In the genomic region with DNA sequence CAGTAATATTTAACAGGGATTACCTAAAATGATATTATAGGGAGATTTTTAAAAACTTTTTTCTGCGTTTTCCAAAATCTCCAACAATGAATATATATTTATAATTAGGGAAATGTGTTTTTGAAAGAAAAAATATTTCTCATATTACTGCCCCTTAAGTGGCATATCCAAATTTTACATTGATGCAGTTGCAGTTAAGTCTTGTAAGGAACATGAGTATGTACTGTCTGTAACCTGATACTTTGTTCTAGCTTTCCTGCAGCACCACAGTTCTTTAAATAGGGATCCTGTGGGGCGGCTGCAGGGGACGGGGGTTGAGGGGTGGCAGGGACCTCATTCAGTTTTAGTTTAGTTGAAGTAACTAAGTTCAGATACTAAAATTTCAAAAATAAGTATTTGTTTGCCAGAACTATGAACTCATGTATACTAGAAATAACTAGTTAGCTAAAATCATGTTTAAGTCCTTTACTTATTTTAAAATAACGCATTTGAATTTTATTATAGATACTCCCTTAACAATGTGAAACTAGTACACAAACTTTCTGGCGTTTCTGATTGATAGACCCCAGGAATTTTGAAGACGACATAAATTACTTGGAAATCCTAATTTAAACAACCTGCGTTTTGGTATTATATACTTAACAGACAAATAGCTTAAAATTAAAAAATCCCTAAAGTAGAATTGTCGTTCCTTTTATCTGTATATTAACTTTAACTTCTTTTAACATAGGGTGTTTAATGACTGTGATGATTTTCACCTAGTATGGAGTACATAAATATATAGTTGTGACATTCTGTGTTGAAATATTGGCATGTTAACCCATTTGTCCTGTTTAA, we compare ENCODE assay signal across 1 cellular context.
A peak's percentile ranks its signal among the peaks of the same experiment; 100 is the strongest.
TF ChIP-seq lines count a peak whose summit lies in the region.

No MANE protein-coding gene starts in this region.

TF ChIP-seq in H1, 55 proteins besides CTCF, POLR2A, EP300 and RAD21:
- TF ChIP-seq SAP30 (IDR thresholded peaks at IDR 0.05; ENCODE audit: insufficient read depth, insufficient replicate concordance, low read length) (no peak), JUND (IDR thresholded peaks at IDR 0.05; ENCODE audit: low read length) (0 out of 2 replicates have a peak, but pooled peaks have one; percentile 20), MAFK (IDR thresholded peaks at IDR 0.05; ENCODE audit: low read depth, low read length) (0 out of 2 replicates have a peak, but pooled peaks have one; percentile 20), SP1 (IDR thresholded peaks at IDR 0.05; ENCODE audit: low read depth, low read length) (peak; percentile 37; the same call in 1 of the 2 replicates), NRF1 (IDR thresholded peaks at IDR 0.05; ENCODE audit: low read depth, low read length) (peak; percentile 10; the same call in 1 of the 2 replicates), GTF2F1 (IDR thresholded peaks at IDR 0.05; ENCODE audit: borderline replicate concordance, low read depth, low read length) (peak; percentile 97), POLR2AphosphoS5 (IDR thresholded peaks at IDR 0.05; ENCODE audit: low read depth, low read length) (peak; percentile 68; the same call in 1 of the 2 replicates), TBP (IDR thresholded peaks at IDR 0.05; ENCODE audit: low read depth, low read length) (peak; percentile 96), RBBP5 (IDR thresholded peaks at IDR 0.05; ENCODE audit: borderline replicate concordance, low read depth, low read length) (no peak), TAF7 (optimal IDR thresholded peaks at IDR 0.05; ENCODE audit: borderline replicate concordance, low read depth, low read length) (peak; percentile 100), TCF12 (IDR thresholded peaks at IDR 0.05; ENCODE audit: low read depth, low read length) (no peak), SIRT6 (IDR thresholded peaks at IDR 0.05; ENCODE audit: low read length) (no peak), EGR1 (IDR thresholded peaks at IDR 0.05; ENCODE audit: borderline replicate concordance, low read depth, low read length) (peak; percentile 63; the same call in 1 of the 2 replicates), NANOG (IDR thresholded peaks at IDR 0.05; ENCODE audit: insufficient read depth, low read depth, low read length, poor library complexity, severe bottlenecking) (peak; percentile 24), PHF8 (conservative IDR thresholded peaks at IDR 0.05; ENCODE audit: low read depth, low read length) (no peak), CHD1 (IDR thresholded peaks at IDR 0.05; ENCODE audit: low read depth, low read length) (no peak)
- TF ChIP-seq, protein P1, sequence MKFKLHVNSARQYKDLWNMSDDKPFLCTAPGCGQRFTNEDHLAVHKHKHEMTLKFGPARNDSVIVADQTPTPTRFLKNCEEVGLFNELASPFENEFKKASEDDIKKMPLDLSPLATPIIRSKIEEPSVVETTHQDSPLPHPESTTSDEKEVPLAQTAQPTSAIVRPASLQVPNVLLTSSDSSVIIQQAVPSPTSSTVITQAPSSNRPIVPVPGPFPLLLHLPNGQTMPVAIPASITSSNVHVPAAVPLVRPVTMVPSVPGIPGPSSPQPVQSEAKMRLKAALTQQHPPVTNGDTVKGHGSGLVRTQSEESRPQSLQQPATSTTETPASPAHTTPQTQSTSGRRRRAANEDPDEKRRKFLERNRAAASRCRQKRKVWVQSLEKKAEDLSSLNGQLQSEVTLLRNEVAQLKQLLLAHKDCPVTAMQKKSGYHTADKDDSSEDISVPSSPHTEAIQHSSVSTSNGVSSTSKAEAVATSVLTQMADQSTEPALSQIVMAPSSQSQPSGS (IDR thresholded peaks at IDR 0.05; ENCODE audit: low read length) = peak; percentile 76; the same call in 1 of the 2 replicates
- TF ChIP-seq, protein P2, sequence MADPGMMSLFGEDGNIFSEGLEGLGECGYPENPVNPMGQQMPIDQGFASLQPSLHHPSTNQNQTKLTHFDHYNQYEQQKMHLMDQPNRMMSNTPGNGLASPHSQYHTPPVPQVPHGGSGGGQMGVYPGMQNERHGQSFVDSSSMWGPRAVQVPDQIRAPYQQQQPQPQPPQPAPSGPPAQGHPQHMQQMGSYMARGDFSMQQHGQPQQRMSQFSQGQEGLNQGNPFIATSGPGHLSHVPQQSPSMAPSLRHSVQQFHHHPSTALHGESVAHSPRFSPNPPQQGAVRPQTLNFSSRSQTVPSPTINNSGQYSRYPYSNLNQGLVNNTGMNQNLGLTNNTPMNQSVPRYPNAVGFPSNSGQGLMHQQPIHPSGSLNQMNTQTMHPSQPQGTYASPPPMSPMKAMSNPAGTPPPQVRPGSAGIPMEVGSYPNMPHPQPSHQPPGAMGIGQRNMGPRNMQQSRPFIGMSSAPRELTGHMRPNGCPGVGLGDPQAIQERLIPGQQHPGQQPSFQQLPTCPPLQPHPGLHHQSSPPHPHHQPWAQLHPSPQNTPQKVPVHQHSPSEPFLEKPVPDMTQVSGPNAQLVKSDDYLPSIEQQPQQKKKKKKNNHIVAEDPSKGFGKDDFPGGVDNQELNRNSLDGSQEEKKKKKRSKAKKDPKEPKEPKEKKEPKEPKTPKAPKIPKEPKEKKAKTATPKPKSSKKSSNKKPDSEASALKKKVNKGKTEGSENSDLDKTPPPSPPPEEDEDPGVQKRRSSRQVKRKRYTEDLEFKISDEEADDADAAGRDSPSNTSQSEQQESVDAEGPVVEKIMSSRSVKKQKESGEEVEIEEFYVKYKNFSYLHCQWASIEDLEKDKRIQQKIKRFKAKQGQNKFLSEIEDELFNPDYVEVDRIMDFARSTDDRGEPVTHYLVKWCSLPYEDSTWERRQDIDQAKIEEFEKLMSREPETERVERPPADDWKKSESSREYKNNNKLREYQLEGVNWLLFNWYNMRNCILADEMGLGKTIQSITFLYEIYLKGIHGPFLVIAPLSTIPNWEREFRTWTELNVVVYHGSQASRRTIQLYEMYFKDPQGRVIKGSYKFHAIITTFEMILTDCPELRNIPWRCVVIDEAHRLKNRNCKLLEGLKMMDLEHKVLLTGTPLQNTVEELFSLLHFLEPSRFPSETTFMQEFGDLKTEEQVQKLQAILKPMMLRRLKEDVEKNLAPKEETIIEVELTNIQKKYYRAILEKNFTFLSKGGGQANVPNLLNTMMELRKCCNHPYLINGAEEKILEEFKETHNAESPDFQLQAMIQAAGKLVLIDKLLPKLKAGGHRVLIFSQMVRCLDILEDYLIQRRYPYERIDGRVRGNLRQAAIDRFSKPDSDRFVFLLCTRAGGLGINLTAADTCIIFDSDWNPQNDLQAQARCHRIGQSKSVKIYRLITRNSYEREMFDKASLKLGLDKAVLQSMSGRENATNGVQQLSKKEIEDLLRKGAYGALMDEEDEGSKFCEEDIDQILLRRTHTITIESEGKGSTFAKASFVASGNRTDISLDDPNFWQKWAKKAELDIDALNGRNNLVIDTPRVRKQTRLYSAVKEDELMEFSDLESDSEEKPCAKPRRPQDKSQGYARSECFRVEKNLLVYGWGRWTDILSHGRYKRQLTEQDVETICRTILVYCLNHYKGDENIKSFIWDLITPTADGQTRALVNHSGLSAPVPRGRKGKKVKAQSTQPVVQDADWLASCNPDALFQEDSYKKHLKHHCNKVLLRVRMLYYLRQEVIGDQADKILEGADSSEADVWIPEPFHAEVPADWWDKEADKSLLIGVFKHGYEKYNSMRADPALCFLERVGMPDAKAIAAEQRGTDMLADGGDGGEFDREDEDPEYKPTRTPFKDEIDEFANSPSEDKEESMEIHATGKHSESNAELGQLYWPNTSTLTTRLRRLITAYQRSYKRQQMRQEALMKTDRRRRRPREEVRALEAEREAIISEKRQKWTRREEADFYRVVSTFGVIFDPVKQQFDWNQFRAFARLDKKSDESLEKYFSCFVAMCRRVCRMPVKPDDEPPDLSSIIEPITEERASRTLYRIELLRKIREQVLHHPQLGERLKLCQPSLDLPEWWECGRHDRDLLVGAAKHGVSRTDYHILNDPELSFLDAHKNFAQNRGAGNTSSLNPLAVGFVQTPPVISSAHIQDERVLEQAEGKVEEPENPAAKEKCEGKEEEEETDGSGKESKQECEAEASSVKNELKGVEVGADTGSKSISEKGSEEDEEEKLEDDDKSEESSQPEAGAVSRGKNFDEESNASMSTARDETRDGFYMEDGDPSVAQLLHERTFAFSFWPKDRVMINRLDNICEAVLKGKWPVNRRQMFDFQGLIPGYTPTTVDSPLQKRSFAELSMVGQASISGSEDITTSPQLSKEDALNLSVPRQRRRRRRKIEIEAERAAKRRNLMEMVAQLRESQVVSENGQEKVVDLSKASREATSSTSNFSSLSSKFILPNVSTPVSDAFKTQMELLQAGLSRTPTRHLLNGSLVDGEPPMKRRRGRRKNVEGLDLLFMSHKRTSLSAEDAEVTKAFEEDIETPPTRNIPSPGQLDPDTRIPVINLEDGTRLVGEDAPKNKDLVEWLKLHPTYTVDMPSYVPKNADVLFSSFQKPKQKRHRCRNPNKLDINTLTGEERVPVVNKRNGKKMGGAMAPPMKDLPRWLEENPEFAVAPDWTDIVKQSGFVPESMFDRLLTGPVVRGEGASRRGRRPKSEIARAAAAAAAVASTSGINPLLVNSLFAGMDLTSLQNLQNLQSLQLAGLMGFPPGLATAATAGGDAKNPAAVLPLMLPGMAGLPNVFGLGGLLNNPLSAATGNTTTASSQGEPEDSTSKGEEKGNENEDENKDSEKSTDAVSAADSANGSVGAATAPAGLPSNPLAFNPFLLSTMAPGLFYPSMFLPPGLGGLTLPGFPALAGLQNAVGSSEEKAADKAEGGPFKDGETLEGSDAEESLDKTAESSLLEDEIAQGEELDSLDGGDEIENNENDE (IDR thresholded peaks at IDR 0.05; ENCODE audit: insufficient replicate concordance, low read length) = peak; percentile 82
